Comparison of ENCODE assay signal across 8 cellular contexts in the genomic region with DNA sequence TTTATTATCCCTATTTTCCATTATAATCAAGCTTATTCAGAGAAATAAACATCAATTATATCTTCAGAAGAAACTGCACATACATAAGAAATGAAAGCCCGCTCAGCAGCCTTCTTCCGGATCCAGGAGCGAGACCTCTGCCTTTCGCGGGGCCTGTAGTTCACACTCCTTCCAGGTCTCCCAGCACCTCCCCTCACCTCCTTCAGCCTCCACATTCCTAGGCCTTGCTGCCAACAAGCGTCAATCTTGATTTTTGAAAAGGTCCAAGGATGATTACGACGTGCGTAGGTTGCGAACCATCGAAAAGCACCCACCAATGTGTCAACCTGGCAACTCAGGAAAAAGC. TPM values are rescaled to one million over a fixed set of nuclear protein-coding genes. Genes with fewer than 3 reads are reported as not detected.
A peak's percentile ranks its signal among the peaks of the same experiment; 100 is the strongest.
DNase-seq lines count a peak whose midpoint lies in the region; ATAC-seq and TF ChIP-seq lines count a peak whose summit lies in the region.

No MANE protein-coding gene starts in this region.

- H4K20me1 ChIP-seq in OCI-LY7 (ENCODE audit: insufficient read depth, low read length), result no peaks in the 10 kb centered on the region
- peaks cover 2% of the 10 kb centered on the region for H4K20me1 ChIP-seq in fibroblast of lung (ENCODE audit: control insufficient read depth, extremely low read depth, insufficient read depth, low read length)

- H3K4me3 ChIP-seq in OCI-LY7 (ENCODE audit: low read depth, low read length, poor library complexity, severe bottlenecking) (peak overlapping the region; percentile 87), fibroblast of lung (replicated peaks in 1 of 4; ENCODE audit: control extremely low read depth in 1 of 4, insufficient read depth in 1 of 4, low read depth in 3 of 4, low read length in 4 of 4) (peak overlapping the region in 2 of 4 experiments; percentile 44 to 77)

- intact Hi-C loops in OCI-LY7 (cut with micrococcal nuclease; ENCODE audit: unreplicated experiment) (no loop called here), sciatic nerve (cut with DNase I) (no loop called here)

- H3K9ac ChIP-seq in fibroblast of lung (ENCODE audit: insufficient read depth, low read length), result no peak overlapping the region

- H3K79me2 ChIP-seq in OCI-LY7 (ENCODE audit: insufficient read depth, low read depth, low read length) (no peaks in the 10 kb centered on the region), fibroblast of lung (ENCODE audit: control insufficient read depth, insufficient read depth, low read length) (peaks cover 40% of the 10 kb centered on the region)

- TF ChIP-seq CTCF in OCI-LY7 (conservative IDR thresholded peaks at IDR 0.05; ENCODE audit: low read length) (no peak), fibroblast of lung (conservative IDR thresholded peaks at IDR 0.05 in 1 of 2, IDR thresholded peaks at IDR 0.05 in 1 of 2; ENCODE audit: low read depth in 1 of 2, low read length in 2 of 2) (no peak)

- H3K36me3 ChIP-seq in OCI-LY7 (ENCODE audit: insufficient read depth, low read length) (no peaks in the 10 kb centered on the region), fibroblast of lung (ENCODE audit: control insufficient read depth, insufficient read depth, low read length) (no peaks in the 10 kb centered on the region)

- CTCF ChIA-PET in OCI-LY7 (lab: Charles Lee; ENCODE audit: unreplicated experiment), result interaction anchor here (0.5 to 0.7 kb wide), 2 partner anchors 11 to 1026 kb away, joined by 3 read pairs; no protein-coding TSS in a partner anchor

- POLR2A ChIA-PET in OCI-LY7 (lab: Charles Lee), result interaction anchor here (0.6 to 1.6 kb wide), 6 partner anchors 9 to 1545 kb away, joined by 3 to 7 read pairs (median 4); no protein-coding TSS in a partner anchor

- H3K27ac ChIP-seq in OCI-LY7 (ENCODE audit: low read depth, low read length, poor library complexity, severe bottlenecking), result no peak overlapping the region
- H3K27ac ChIP-seq in fibroblast of lung (ENCODE audit: insufficient read depth, low read length), result no peak overlapping the region

- BruUV-seq in OCI-LY7 (replicated peaks; lab: Mats Ljungman, UMichigan), result no TSS peak

- no peaks in the 10 kb centered on the region for H3K9me3 ChIP-seq in OCI-LY7 (ENCODE audit: low read length)
- H3K9me3 ChIP-seq in fibroblast of lung (ENCODE audit: control insufficient read depth, insufficient read depth, low read depth, low read length), result no peaks in the 10 kb centered on the region

- H2AFZ ChIP-seq in OCI-LY7 (ENCODE audit: low read length) (no peak overlapping the region), fibroblast of lung (ENCODE audit: low read length) (peak overlapping the region; percentile 79)

- H3K4me1 ChIP-seq in OCI-LY7 (ENCODE audit: insufficient read depth, low read length, poor library complexity, severe bottlenecking) (peaks cover 10% of the 10 kb centered on the region), fibroblast of lung (ENCODE audit: control insufficient read depth, extremely low read depth, insufficient read depth, low read length) (no peaks in the 10 kb centered on the region)

- peak overlapping the region; percentile 46 for H3K4me2 ChIP-seq in OCI-LY7 (ENCODE audit: low read length)
- H3K4me2 ChIP-seq in fibroblast of lung (ENCODE audit: extremely low read depth, insufficient read depth, low read length), result peak overlapping the region; percentile 83

- DNase-seq in OCI-LY7 (ENCODE audit: low spot score), result peak; percentile 3
- no peak for DNase-seq in fibroblast of lung (ENCODE audit: low read depth in 2 of 2)
- no peak for DNase-seq in sciatic nerve (ENCODE audit: low spot score)
- DNase-seq in DMS 273 (lab: John Stamatoyannopoulos, UW; ENCODE audit: unreplicated experiment), result no peak
- no peak for DNase-seq in NCI-H2196 treated with DMSO at 0.1 percent for 48 hours (lab: John Stamatoyannopoulos, UW; ENCODE audit: unreplicated experiment)
- DNase-seq in NCI-H1092 (lab: John Stamatoyannopoulos, UW), result no peak
- no peak for DNase-seq in NCI-H1048 (lab: John Stamatoyannopoulos, UW)

- no peaks in the 10 kb centered on the region for H3K27me3 ChIP-seq in fibroblast of lung (ENCODE audit: control insufficient read depth, insufficient read depth, low read length)

- H3K9me2 ChIP-seq in OCI-LY7 (ENCODE audit: insufficient read depth, low read length), result no peaks in the 10 kb centered on the region

- ATAC-seq in GM19043 (IDR thresholded peaks at IDR 0.05; ENCODE audit: low read depth, unreplicated experiment) (peak; percentile 13), sciatic nerve (peak; percentile 42)

RNA-seq across cellular contexts. Expression of a gene that starts 0.4 kb away (rescaled TPM):
- 29.1 and 33.7 TPM in 2 replicates for total RNA-seq in OCI-LY7 (2014; rRNA removed; shearing (Covaris generic))
- 31.8 and 32.3 TPM in 2 replicates for total RNA-seq in OCI-LY7 (2022)
- 91.7 and 110 TPM in 2 replicates for total RNA-seq in fibroblast of lung
- polyA plus RNA-seq in fibroblast of lung, result 47.2 and 58.0 TPM in 2 replicates
- polyA plus RNA-seq in fibroblast of lung (2012), result 29.3 and 36.2 TPM in 2 replicates
- polyA minus RNA-seq in fibroblast of lung (ENCODE audit: low replicate concordance), result 66.8 and 96.7 TPM in 2 replicates
- 91.6 TPM for total RNA-seq in sciatic nerve
